Comparison of ENCODE assay signal across 1 cellular context in genomic region chrX:3592184-3592583, GRCh38.
TF ChIP-seq lines count a peak whose summit lies in the region.

No MANE protein-coding gene starts in this region.

TF ChIP-seq in WTC11, 78 proteins besides CTCF, POLR2A, EP300 and RAD21 (continued from another document):
- TF ChIP-seq MXD4 (CRISPR knock-in tag; IDR thresholded peaks at IDR 0.05; ENCODE audit: borderline replicate concordance) (no peak), ZNF671 (CRISPR knock-in tag; IDR thresholded peaks at IDR 0.05) (no peak), TP53 (CRISPR knock-in tag; IDR thresholded peaks at IDR 0.05) (no peak), RORB (CRISPR knock-in tag; IDR thresholded peaks at IDR 0.05) (no peak), USF2 (CRISPR knock-in tag; IDR thresholded peaks at IDR 0.05) (no peak), ZNF121 (CRISPR knock-in tag; IDR thresholded peaks at IDR 0.05) (no peak)
